Comparison of ENCODE assay signal across 9 cellular contexts in genomic region chr20:23245553-23246128, GRCh38.
DNase-seq lines count a peak whose midpoint lies in the region; ATAC-seq and TF ChIP-seq lines count a peak whose summit lies in the region.
"Had no signal": no experiment of that assay in that cellular context is flagged by ENCODE, and none has a peak within 500 bp of the region (broad histone marks: within the 10 kb centered on the region; RNA-seq: fewer than 3 reads in every experiment).

No MANE protein-coding gene starts in this region.

- no peaks in the 10 kb centered on the region for H3K36me3 Mint-ChIP-seq in Caco-2 (ENCODE audit: insufficient read depth, unreplicated experiment)
- H3K36me3 Mint-ChIP-seq in endothelial cell (ENCODE audit: low read depth, unreplicated experiment) = no peaks in the 10 kb centered on the region

- H3K9me3 Mint-ChIP-seq in Caco-2 (ENCODE audit: unreplicated experiment) = no peaks in the 10 kb centered on the region
- H3K9me3 Mint-ChIP-seq in endothelial cell (ENCODE audit: unreplicated experiment) = no peaks in the 10 kb centered on the region

- H3K4me1 ChIP-seq in Caco-2 (no peaks in the 10 kb centered on the region; the same call in 1 of the 2 replicates), mucosa of descending colon (ENCODE audit: low read depth) (no peaks in the 10 kb centered on the region)

- H3K27me3 ChIP-seq in Caco-2 (replicated peaks; ENCODE audit: control insufficient read depth, insufficient read depth, low read length) = no peaks in the 10 kb centered on the region

- CTCF ChIA-PET in Caco-2 (lab: Charles Lee) = interaction anchor here (0.6 to 0.9 kb wide), 2 partner anchors 13 to 55 kb away, joined by 3 to 7 read pairs; no protein-coding TSS in a partner anchor

- TF ChIP-seq CTCF in Caco-2 (IDR thresholded peaks at IDR 0.05; ENCODE audit: insufficient read depth in 1 of 2, low read depth in 1 of 2, low read length in 1 of 2, severe bottlenecking in 1 of 2, unreplicated experiment in 1 of 2) = peak in 1 of 2 experiments; percentile 56
- TF ChIP-seq CTCF in endothelial cell (IDR thresholded peaks at IDR 0.05; ENCODE audit: unreplicated experiment) = peak; percentile 55
- TF ChIP-seq CTCF in mucosa of descending colon (IDR thresholded peaks at IDR 0.05) = no peak

- peak; percentile 85 for ATAC-seq in HG03175 (IDR thresholded peaks at IDR 0.05; ENCODE audit: unreplicated experiment)
- ATAC-seq in mucosa of descending colon = peak; percentile 79

- H3K4me3 Mint-ChIP-seq in Caco-2 (ENCODE audit: unreplicated experiment) (no peak overlapping the region), endothelial cell (ENCODE audit: unreplicated experiment) (no peak overlapping the region)

- intact Hi-C loops in Caco-2 (cut with micrococcal nuclease; ENCODE audit: unreplicated experiment) (no loop called here), mucosa of descending colon (cut with DNase I, micrococcal nuclease) (no loop called here)

- peak; percentile 43 to 50 for DNase-seq in Caco-2
- peak; percentile 41 for DNase-seq in GM19240 (ENCODE audit: insufficient read length, low spot score)
- DNase-seq in RPMI8226 = peak; percentile 76
- DNase-seq in endothelial cell (ENCODE audit: low spot score) = peak; percentile 68
- peak; percentile 62 to 70 (median 66) for DNase-seq in mucosa of descending colon
- DNase-seq in NCI-H1436 (lab: John Stamatoyannopoulos, UW) = no peak
- DNase-seq in DMS153 (lab: John Stamatoyannopoulos, UW) = no peak

- H3K4me1 Mint-ChIP-seq in Caco-2 (ENCODE audit: low read depth, unreplicated experiment) (peaks cover 8% of the 10 kb centered on the region), endothelial cell (ENCODE audit: unreplicated experiment) (peaks cover 17% of the 10 kb centered on the region)

- H3K27ac Mint-ChIP-seq in Caco-2 (ENCODE audit: unreplicated experiment) (peak overlapping the region; percentile 4), endothelial cell (ENCODE audit: unreplicated experiment) (peak overlapping the region; percentile 0)

- H3K9me3 ChIP-seq in Caco-2 (no peaks in the 10 kb centered on the region; the same call in 1 of the 2 replicates), mucosa of descending colon (no peaks in the 10 kb centered on the region)

- H3K27me3 Mint-ChIP-seq in Caco-2 (ENCODE audit: insufficient read depth, unreplicated experiment) (no peaks in the 10 kb centered on the region), endothelial cell (ENCODE audit: unreplicated experiment) (peaks cover 5% of the 10 kb centered on the region)

- BruUV-seq in Caco-2 (replicated peaks; lab: Mats Ljungman, UMichigan) = no TSS peak

- no peak overlapping the region for H3K4me3 ChIP-seq in Caco-2 (ENCODE audit: low read depth, low read length)
- no peak overlapping the region for H3K4me3 ChIP-seq in mucosa of descending colon
- H3K4me3 ChIP-seq: SK-N-MC had no signal

- H3K36me3 ChIP-seq in Caco-2 (ENCODE audit: control insufficient read depth, insufficient read depth, low read length) = no peaks in the 10 kb centered on the region; the same call in 1 of the 2 replicates
- no peaks in the 10 kb centered on the region for H3K36me3 ChIP-seq in mucosa of descending colon (ENCODE audit: low read depth)

- POLR2A ChIA-PET in Caco-2 (lab: Charles Lee) = no interaction called here

Comparison
In these comparisons a context has a peak if more than half of its experiments do, and no peak if none do; other contexts are left out.
1. DNase-seq: peak in Caco-2 (2 of 2), GM19240 (single experiment), RPMI8226 (single experiment), endothelial cell (single experiment) and mucosa of descending colon (3 of 3); none in NCI-H1436 (single experiment) and DMS153 (single experiment).